Comparison of ENCODE assay signal across 32 cellular contexts in the genomic region with DNA sequence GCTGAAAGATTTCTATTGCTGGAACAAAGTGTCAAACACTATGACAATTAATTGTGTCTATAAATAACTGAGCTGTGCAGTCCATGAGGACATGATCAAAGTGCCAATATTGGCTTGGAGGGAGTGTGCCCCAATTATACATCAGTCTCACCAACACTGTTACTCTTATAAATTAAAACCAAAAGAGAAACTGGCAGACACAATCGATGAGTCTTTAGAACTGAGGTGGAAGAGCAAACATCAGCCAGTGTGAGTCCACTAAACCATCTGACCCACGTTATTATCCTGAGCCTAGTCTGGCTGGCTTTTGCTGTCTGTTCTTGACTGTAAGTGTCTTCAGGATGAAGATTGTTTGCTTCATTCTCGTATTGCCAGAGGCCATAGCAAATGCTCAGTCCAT.
"Had no signal": no experiment of that assay in that cellular context is flagged by ENCODE, and none has a peak within 500 bp of the region (broad histone marks: within the 10 kb centered on the region; RNA-seq: fewer than 3 reads in every experiment).

No MANE protein-coding gene starts in this region.

- H3K9me3 ChIP-seq: Peyer's patch, SJCRH30 had no signal

- ATAC-seq: PC-3 had no signal

- H3K4me1 ChIP-seq: Peyer's patch, SJCRH30 had no signal

- H3K27me3 ChIP-seq: Peyer's patch, SJCRH30 had no signal

- H3K36me3 ChIP-seq: Peyer's patch, SJCRH30 had no signal

- H3K4me3 ChIP-seq: Peyer's patch, SJCRH30, SK-N-MC had no signal

- H3K4me2 ChIP-seq: KMS-11 had no signal

- H3K27ac ChIP-seq: KMS-11, Peyer's patch, SJCRH30, SK-N-MC had no signal

- H3K9ac ChIP-seq: KMS-11 had no signal

- DNase-seq: Karpas-422; MM.1S; MV-4-11; NCI-H1092 treated with DMSO at 0.1 percent for 48 hours; NCI-H1105 treated with DMSO at 0.1 percent for 48 hours; NCI-H1417; NCI-H1436; NCI-H146; NCI-H1694; NCI-H187; NCI-H1930; NCI-H2029 treated with DMSO at 0.1 percent for 48 hours; NCI-H2081 treated with DMSO at 0.1 percent for 48 hours; NCI-H2107; NCI-H2171; NCI-H446 treated with DMSO at 0.1 percent for 48 hours; NCI-H510A; NCI-H524; NCI-H526; NCI-H774; NK-92 treated with Interleukin-12 subunit alpha and Interleukin-12 subunit beta, amount 100 ng/mL, for 24 hours; OCI-M1; PC-3; Peyer's patch; Right ventricle myocardium superior; RPMI8226; SIG-M5; SJCRH30; SW 1271; T-helper 1 cell had no signal
